In the genomic region with DNA sequence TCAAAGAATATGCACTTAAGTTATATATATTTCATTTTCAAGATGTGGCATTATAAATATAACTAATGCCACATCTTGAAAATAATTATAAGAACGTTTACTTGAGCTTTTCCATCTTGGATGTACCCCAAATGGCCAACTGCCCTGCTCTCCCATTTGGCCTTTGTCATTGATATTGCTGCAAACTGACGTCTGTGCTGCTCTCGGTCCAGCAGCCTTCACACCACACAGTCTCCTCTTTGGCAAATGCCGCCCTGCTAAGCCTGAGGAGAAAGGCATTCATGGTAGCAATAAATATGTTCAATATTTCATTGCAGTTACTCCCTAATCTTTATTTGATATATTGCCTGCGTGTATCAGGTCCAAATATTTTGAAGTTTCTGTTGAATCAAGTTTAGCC, we compare ENCODE assay signal across 19 cellular contexts.
DNase-seq lines count a peak whose midpoint lies in the region; ATAC-seq and TF ChIP-seq lines count a peak whose summit lies in the region.
"Had no signal": no experiment of that assay in that cellular context is flagged by ENCODE, and none has a peak within 500 bp of the region (broad histone marks: within the 10 kb centered on the region; RNA-seq: fewer than 3 reads in every experiment).

No MANE protein-coding gene starts in this region.

- peak; percentile 67 for DNase-seq in Right ventricle myocardium superior
- DNase-seq in cardiac septum (ENCODE audit: low spot score), result no peak
- no peak for DNase-seq in mammary epithelial cell
- DNase-seq in right cardiac atrium, result peak; percentile 72 to 87 (median 80)
- no peak for DNase-seq in SK-N-DZ (ENCODE audit: low spot score)
- no peak for DNase-seq in Kasumi-1 (lab: John Stamatoyannopoulos, UW)
- no peak for DNase-seq in stimulated activated effector memory CD8-positive, alpha-beta T cell treated with anti-CD3 and anti-CD28 coated beads, Interleukin-12 subunit alpha, Interleukin-12 subunit beta, amount 100 ng/mL, for 72 hours (ENCODE audit: low spot score in 2 of 2)
- DNase-seq: DMS53; GF-D8; KG1; NCI-H1105 treated with DMSO at 0.1 percent for 48 hours; NCI-H2081; NCI-H2171; NCI-H345; NCI-H524; NCI-H774; NK-92 treated with Interleukin-12 subunit alpha and Interleukin-12 subunit beta, amount 100 ng/mL, for 24 hours had no signal

- 34% methylated on average over 5 of the region's 5 CpGs for WGBS in mammary epithelial cell (ENCODE audit: low coverage, missing lambda C conversion rate)
- 33% methylated on average over 5 of the region's 5 CpGs for WGBS in right cardiac atrium

- TF ChIP-seq CTCF in mammary epithelial cell (conservative IDR thresholded peaks at IDR 0.05 in 1 of 2, IDR thresholded peaks at IDR 0.05 in 1 of 2; ENCODE audit: extremely low read depth in 1 of 2, insufficient read depth in 1 of 2, low read depth in 1 of 2, low read length in 2 of 2), result no peak

- dilution Hi-C loops in mammary epithelial cell (cut with HindIII; ENCODE audit: low sequenced_read_pairs), result no loop called here

- CTCF ChIA-PET in mammary epithelial cell (lab: Charles Lee; ENCODE audit: low non-redundant PET), result no interaction called here

- H4K20me1 ChIP-seq in mammary epithelial cell (ENCODE audit: insufficient read depth, low read length), result no peaks in the 10 kb centered on the region

- no peak overlapping the region for H3K27ac Mint-ChIP-seq in stimulated activated effector memory CD8-positive, alpha-beta T cell treated with anti-CD3 and anti-CD28 coated beads, Interleukin-12 subunit alpha, Interleukin-12 subunit beta, amount 100 ng/mL, for 72 hours
- H3K27ac Mint-ChIP-seq: B cell had no signal

- H3K4me2 ChIP-seq in mammary epithelial cell (ENCODE audit: insufficient read depth, low read depth, low read length), result peak overlapping the region; percentile 56

- intact Hi-C loops in Right ventricle myocardium superior (cut with DNase I), result no loop called here
- intact Hi-C loops in cardiac septum (cut with DNase I), result no loop called here
- intact Hi-C loops in mammary epithelial cell (cut with micrococcal nuclease), result no loop called here
- intact Hi-C loops in right cardiac atrium (cut with DNase I), result no loop called here

- no peaks in the 10 kb centered on the region for H3K36me3 ChIP-seq in mammary epithelial cell (ENCODE audit: insufficient read depth, low read length)

- H3K27ac ChIP-seq in mammary epithelial cell (ENCODE audit: insufficient read depth, low read depth, low read length), result peak overlapping the region; percentile 64
- H3K27ac ChIP-seq in right cardiac atrium (ENCODE audit: low read length), result no peak overlapping the region

- no peaks in the 10 kb centered on the region for H3K79me2 ChIP-seq in mammary epithelial cell (ENCODE audit: insufficient read depth, low read length)

- peak overlapping the region; percentile 76 for H2AFZ ChIP-seq in mammary epithelial cell (ENCODE audit: low read depth, low read length)

- no peak overlapping the region for H3K9ac ChIP-seq in mammary epithelial cell (ENCODE audit: insufficient read depth, low read length)

- BruUV-seq in mammary epithelial cell (replicated peaks; lab: Mats Ljungman, UMichigan), result no TSS peak

- ATAC-seq in Right ventricle myocardium superior (ENCODE audit: poor library complexity), result peak; percentile 82
- peak; percentile 83 to 94 for ATAC-seq in right cardiac atrium
- no peak for ATAC-seq in SK-N-SH treated with all-trans-retinoic acid at 6 μM for 48 hours
- no peak for ATAC-seq in stimulated activated effector memory CD8-positive, alpha-beta T cell treated with anti-CD3 and anti-CD28 coated beads, Interleukin-12 subunit alpha, Interleukin-12 subunit beta, amount 100 ng/mL, for 72 hours

- H3K4me1 Mint-ChIP-seq in stimulated activated effector memory CD8-positive, alpha-beta T cell treated with anti-CD3 and anti-CD28 coated beads, Interleukin-12 subunit alpha, Interleukin-12 subunit beta, amount 100 ng/mL, for 72 hours, result no peaks in the 10 kb centered on the region
- H3K4me1 Mint-ChIP-seq: B cell had no signal

- no peaks in the 10 kb centered on the region for H3K9me3 ChIP-seq in mammary epithelial cell (replicated peaks; ENCODE audit: insufficient read depth, low read length)
- peaks cover 2% of the 10 kb centered on the region for H3K9me3 ChIP-seq in right cardiac atrium (ENCODE audit: control insufficient read depth, low read length)

- H3K4me3 ChIP-seq in mammary epithelial cell (replicated peaks in 1 of 3; ENCODE audit: insufficient read depth in 1 of 3, low read depth in 2 of 3, low read length in 3 of 3) (no peak overlapping the region), right cardiac atrium (ENCODE audit: low read length) (no peak overlapping the region)

- H3K9me3 Mint-ChIP-seq in stimulated activated effector memory CD8-positive, alpha-beta T cell treated with anti-CD3 and anti-CD28 coated beads, Interleukin-12 subunit alpha, Interleukin-12 subunit beta, amount 100 ng/mL, for 72 hours, result no peaks in the 10 kb centered on the region

- in situ Hi-C loops in mammary epithelial cell (cut with MboI; ENCODE audit: low sequenced_read_pairs in 2 of 2), result no loop called here

- no peaks in the 10 kb centered on the region for H3K27me3 ChIP-seq in mammary epithelial cell (ENCODE audit: insufficient read depth, low read length)
- H3K27me3 ChIP-seq in right cardiac atrium (ENCODE audit: control insufficient read depth, insufficient read depth), result no peaks in the 10 kb centered on the region

- H3K4me3 Mint-ChIP-seq in stimulated activated effector memory CD8-positive, alpha-beta T cell treated with anti-CD3 and anti-CD28 coated beads, Interleukin-12 subunit alpha, Interleukin-12 subunit beta, amount 100 ng/mL, for 72 hours, result no peak overlapping the region
- H3K4me3 Mint-ChIP-seq: B cell had no signal

- H3K4me1 ChIP-seq in mammary epithelial cell (ENCODE audit: insufficient read depth, low read length), result peaks cover 40% of the 10 kb centered on the region
- no peaks in the 10 kb centered on the region for H3K4me1 ChIP-seq in right cardiac atrium (ENCODE audit: control insufficient read depth, insufficient read depth, low read length)

- H3K36me3 Mint-ChIP-seq in stimulated activated effector memory CD8-positive, alpha-beta T cell treated with anti-CD3 and anti-CD28 coated beads, Interleukin-12 subunit alpha, Interleukin-12 subunit beta, amount 100 ng/mL, for 72 hours, result no peaks in the 10 kb centered on the region

TF ChIP-seq in SK-N-SH treated with all-trans-retinoic acid at 6 μM for 48 hours, 23 proteins besides CTCF, POLR2A, EP300 and RAD21 (continues in another document):
- TF ChIP-seq, protein P1, sequence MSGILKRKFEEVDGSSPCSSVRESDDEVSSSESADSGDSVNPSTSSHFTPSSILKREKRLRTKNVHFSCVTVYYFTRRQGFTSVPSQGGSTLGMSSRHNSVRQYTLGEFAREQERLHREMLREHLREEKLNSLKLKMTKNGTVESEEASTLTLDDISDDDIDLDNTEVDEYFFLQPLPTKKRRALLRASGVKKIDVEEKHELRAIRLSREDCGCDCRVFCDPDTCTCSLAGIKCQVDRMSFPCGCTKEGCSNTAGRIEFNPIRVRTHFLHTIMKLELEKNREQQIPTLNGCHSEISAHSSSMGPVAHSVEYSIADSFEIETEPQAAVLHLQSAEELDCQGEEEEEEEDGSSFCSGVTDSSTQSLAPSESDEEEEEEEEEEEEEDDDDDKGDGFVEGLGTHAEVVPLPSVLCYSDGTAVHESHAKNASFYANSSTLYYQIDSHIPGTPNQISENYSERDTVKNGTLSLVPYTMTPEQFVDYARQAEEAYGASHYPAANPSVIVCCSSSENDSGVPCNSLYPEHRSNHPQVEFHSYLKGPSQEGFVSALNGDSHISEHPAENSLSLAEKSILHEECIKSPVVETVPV (CRISPR knock-in tag; IDR thresholded peaks at IDR 0.05), result no peak
- TF ChIP-seq PPARA (CRISPR knock-in tag; IDR thresholded peaks at IDR 0.05; ENCODE audit: borderline replicate concordance) (no peak), ZC3H10 (CRISPR knock-in tag; IDR thresholded peaks at IDR 0.05) (no peak), BACH2 (CRISPR knock-in tag; IDR thresholded peaks at IDR 0.05; ENCODE audit: borderline replicate concordance) (no peak), TCF4 (CRISPR knock-in tag; IDR thresholded peaks at IDR 0.05; ENCODE audit: borderline replicate concordance) (no peak), SNAI2 (CRISPR knock-in tag; IDR thresholded peaks at IDR 0.05) (no peak), ISL1 (CRISPR knock-in tag; IDR thresholded peaks at IDR 0.05) (no peak)
- TF ChIP-seq, protein P2, sequence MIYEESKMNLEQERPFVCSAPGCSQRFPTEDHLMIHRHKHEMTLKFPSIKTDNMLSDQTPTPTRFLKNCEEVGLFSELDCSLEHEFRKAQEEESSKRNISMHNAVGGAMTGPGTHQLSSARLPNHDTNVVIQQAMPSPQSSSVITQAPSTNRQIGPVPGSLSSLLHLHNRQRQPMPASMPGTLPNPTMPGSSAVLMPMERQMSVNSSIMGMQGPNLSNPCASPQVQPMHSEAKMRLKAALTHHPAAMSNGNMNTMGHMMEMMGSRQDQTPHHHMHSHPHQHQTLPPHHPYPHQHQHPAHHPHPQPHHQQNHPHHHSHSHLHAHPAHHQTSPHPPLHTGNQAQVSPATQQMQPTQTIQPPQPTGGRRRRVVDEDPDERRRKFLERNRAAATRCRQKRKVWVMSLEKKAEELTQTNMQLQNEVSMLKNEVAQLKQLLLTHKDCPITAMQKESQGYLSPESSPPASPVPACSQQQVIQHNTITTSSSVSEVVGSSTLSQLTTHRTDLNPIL (CRISPR knock-in tag; IDR thresholded peaks at IDR 0.05; ENCODE audit: low read depth), result no peak
- TF ChIP-seq, protein P3, sequence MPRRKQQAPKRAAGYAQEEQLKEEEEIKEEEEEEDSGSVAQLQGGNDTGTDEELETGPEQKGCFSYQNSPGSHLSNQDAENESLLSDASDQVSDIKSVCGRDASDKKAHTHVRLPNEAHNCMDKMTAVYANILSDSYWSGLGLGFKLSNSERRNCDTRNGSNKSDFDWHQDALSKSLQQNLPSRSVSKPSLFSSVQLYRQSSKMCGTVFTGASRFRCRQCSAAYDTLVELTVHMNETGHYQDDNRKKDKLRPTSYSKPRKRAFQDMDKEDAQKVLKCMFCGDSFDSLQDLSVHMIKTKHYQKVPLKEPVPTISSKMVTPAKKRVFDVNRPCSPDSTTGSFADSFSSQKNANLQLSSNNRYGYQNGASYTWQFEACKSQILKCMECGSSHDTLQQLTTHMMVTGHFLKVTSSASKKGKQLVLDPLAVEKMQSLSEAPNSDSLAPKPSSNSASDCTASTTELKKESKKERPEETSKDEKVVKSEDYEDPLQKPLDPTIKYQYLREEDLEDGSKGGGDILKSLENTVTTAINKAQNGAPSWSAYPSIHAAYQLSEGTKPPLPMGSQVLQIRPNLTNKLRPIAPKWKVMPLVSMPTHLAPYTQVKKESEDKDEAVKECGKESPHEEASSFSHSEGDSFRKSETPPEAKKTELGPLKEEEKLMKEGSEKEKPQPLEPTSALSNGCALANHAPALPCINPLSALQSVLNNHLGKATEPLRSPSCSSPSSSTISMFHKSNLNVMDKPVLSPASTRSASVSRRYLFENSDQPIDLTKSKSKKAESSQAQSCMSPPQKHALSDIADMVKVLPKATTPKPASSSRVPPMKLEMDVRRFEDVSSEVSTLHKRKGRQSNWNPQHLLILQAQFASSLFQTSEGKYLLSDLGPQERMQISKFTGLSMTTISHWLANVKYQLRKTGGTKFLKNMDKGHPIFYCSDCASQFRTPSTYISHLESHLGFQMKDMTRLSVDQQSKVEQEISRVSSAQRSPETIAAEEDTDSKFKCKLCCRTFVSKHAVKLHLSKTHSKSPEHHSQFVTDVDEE (CRISPR knock-in tag; IDR thresholded peaks at IDR 0.05), result no peak

Comparison
In these comparisons a context has a peak if more than half of its experiments do, and no peak if none do; other contexts are left out.
1. DNase-seq: peak in Right ventricle myocardium superior (single experiment) and right cardiac atrium (3 of 3); none in cardiac septum (single experiment), mammary epithelial cell (single experiment), SK-N-DZ (single experiment), Kasumi-1 (0 of 2) and stimulated activated effector memory CD8-positive, alpha-beta T cell treated with anti-CD3 and anti-CD28 coated beads, Interleukin-12 subunit alpha, Interleukin-12 subunit beta, amount 100 ng/mL, for 72 hours (0 of 2).
2. ATAC-seq: peak in Right ventricle myocardium superior (single experiment) and right cardiac atrium (2 of 2); none in SK-N-SH treated with all-trans-retinoic acid at 6 μM for 48 hours (single experiment) and stimulated activated effector memory CD8-positive, alpha-beta T cell treated with anti-CD3 and anti-CD28 coated beads, Interleukin-12 subunit alpha, Interleukin-12 subunit beta, amount 100 ng/mL, for 72 hours (single experiment).